8 cellular contexts compared by ENCODE assay signal in genomic region chr16:4613636-4614570, GRCh38. TPM values are rescaled to one million over a fixed set of nuclear protein-coding genes. Genes with fewer than 3 reads are reported as not detected.
DNase-seq lines count a peak whose midpoint lies in the region; ATAC-seq, FAIRE-seq and TF ChIP-seq lines count a peak whose summit lies in the region.

No MANE protein-coding gene starts in this region.

- H3K36me3 ChIP-seq in KOPT-K1 (ENCODE audit: insufficient read depth, low read length): no peaks in the 10 kb centered on the region
- H3K36me3 ChIP-seq in pancreas: peaks cover 0 to 7% (median 7%) of the 10 kb centered on the region in 3 donors

- H3K4me3 ChIP-seq in pancreas: peak overlapping the region; percentile 84 to 97 (median 91)

- intact Hi-C loops in pancreas (cut with DNase I): loop anchor here in 1 of 3 donors (10.0 kb wide), 1 partner anchor 341 kb away; the partner anchor contains the start of gene SEC14L5

- H3K9me3 ChIP-seq in KOPT-K1 (ENCODE audit: insufficient read depth, low read length, poor library complexity, severe bottlenecking) (no peaks in the 10 kb centered on the region), pancreas (no peaks in the 10 kb centered on the region)

- TF ChIP-seq CTCF in pancreas (IDR thresholded peaks at IDR 0.05): no peak

- H3K27me3 ChIP-seq in pancreas: no peaks in the 10 kb centered on the region

- WGBS in pancreas, 2 donors: 1% methylated on average over 71 to 92 of the region's 92 CpGs

- ATAC-seq in pancreas: peak in 1 of 4 donors; percentile 1
- ATAC-seq in GM19463 (IDR thresholded peaks at IDR 0.05; ENCODE audit: unreplicated experiment): no peak

- FAIRE-seq in pancreas (lab: Jason Lieb, UNC): no peak

- H3K27ac ChIP-seq in KOPT-K1 (ENCODE audit: low read depth, low read length, poor library complexity, severe bottlenecking) (peak overlapping the region; percentile 63), pancreas (peak overlapping the region; percentile 71 to 98 (median 89))

- DNase-seq in D341Med (ENCODE audit: low spot score) (peak; percentile 69), activated T-cell treated with anti-CD3 and anti-CD28 coated beads for 4 hours (peak; percentile 27), fibroblast of peridontal ligament (ENCODE audit: extremely low read depth) (peak; percentile 22), pancreas (peak in 5 of 6 donors; percentile 47 to 84 (median 67)), globus pallidus (ENCODE audit: low spot score) (no peak), GM19240 (ENCODE audit: insufficient read length, low spot score) (no peak)

- H3K4me1 ChIP-seq in pancreas: peaks cover 17 to 23% (median 18%) of the 10 kb centered on the region in 3 donors

RNA-seq across cellular contexts. Expression of gene UBALD1, which starts 0.8 kb away (rescaled TPM):
- total RNA-seq in pancreas: 10 to 100 TPM in 5 of 6 donors, 1 to 10 TPM in 1; 9.1 to 19.4 (median 14.3) TPM
- 10 to 100 TPM; 29.3 to 42.5 TPM for polyA plus RNA-seq in pancreas

RNA-seq across cellular contexts. Expression of gene MGRN1, which starts 10.7 kb away (rescaled TPM):
- 10 to 100 TPM; 29.0 to 43.8 (median 33.0) TPM for total RNA-seq in pancreas
- polyA plus RNA-seq in pancreas: 10 to 100 TPM; 17.2 to 29.9 TPM

RNA-seq across cellular contexts. Expression of gene C16orf96, which starts 57.8 kb away (rescaled TPM):
- under 1 TPM; 0.28 to 0.47 (median 0.34) TPM for total RNA-seq in pancreas
- under 1 TPM; 0.30 to 0.31 TPM for polyA plus RNA-seq in pancreas

Comparison
In these comparisons a context has a peak if more than half of its experiments do, and no peak if none do; other contexts are left out.
1. DNase-seq: peak in D341Med (single experiment), activated T-cell treated with anti-CD3 and anti-CD28 coated beads for 4 hours (single experiment), fibroblast of peridontal ligament (single experiment) and pancreas (5 of 6); none in globus pallidus (single experiment) and GM19240 (single experiment).